In genomic region chr3:170483485-170484262, GRCh38 we compare ENCODE assay signal across 13 cellular contexts.
DNase-seq lines count a peak whose midpoint lies in the region; ATAC-seq and TF ChIP-seq lines count a peak whose summit lies in the region.
"Had no signal": no experiment of that assay in that cellular context is flagged by ENCODE, and none has a peak within 500 bp of the region (broad histone marks: within the 10 kb centered on the region; RNA-seq: fewer than 3 reads in every experiment).

No MANE protein-coding gene starts in this region.

- no peaks in the 10 kb centered on the region for H3K36me3 ChIP-seq in kidney epithelial cell (ENCODE audit: control insufficient read depth, insufficient read depth, low read length)
- H3K36me3 ChIP-seq in spleen, result no peaks in the 10 kb centered on the region
- H3K36me3 ChIP-seq: stomach had no signal

- no peaks in the 10 kb centered on the region for H3K4me1 ChIP-seq in spleen
- H3K4me1 ChIP-seq: stomach had no signal

- POLR2A ChIA-PET in HEK293T (lab: Yijun Ruan, JAX), result no interaction called here

- H3K4me3 ChIP-seq in kidney epithelial cell (ENCODE audit: low read depth, low read length), result no peak overlapping the region
- no peak overlapping the region for H3K4me3 ChIP-seq in spleen
- H3K4me3 ChIP-seq: stomach had no signal

- H3K27ac ChIP-seq in C4-2B (no peak overlapping the region), spleen (no peak overlapping the region)
- H3K27ac ChIP-seq: stomach had no signal

- DNase-seq in HEK293T (ENCODE audit: extremely low spot score), result peak; percentile 45
- DNase-seq in amniotic epithelial cell (ENCODE audit: low read depth), result peak; percentile 85
- no peak for DNase-seq in kidney epithelial cell (ENCODE audit: low read depth)
- DNase-seq in cerebellum (ENCODE audit: low spot score), result no peak
- no peak for DNase-seq in spleen
- no peak for DNase-seq in NCI-H1092 treated with DMSO at 0.1 percent for 48 hours (lab: John Stamatoyannopoulos, UW)
- DNase-seq: activated CD8-positive, alpha-beta memory T cell treated with anti-CD3 and anti-CD28 coated beads for 24 hours; activated naive CD8-positive, alpha-beta T cell treated with anti-CD3 and anti-CD28 coated beads, Interleukin-2, amount 50 U/mL, for 24 hours; Karpas-422; NCI-H2227 treated with DMSO at 0.1 percent for 48 hours; stomach had no signal

- TF ChIP-seq CTCF in C4-2B (conservative IDR thresholded peaks at IDR 0.05), result peak; percentile 39
- peak; percentile 16 for TF ChIP-seq CTCF in kidney epithelial cell (IDR thresholded peaks at IDR 0.05; ENCODE audit: insufficient read depth, low read length, poor library complexity, severe bottlenecking)
- TF ChIP-seq CTCF in spleen (IDR thresholded peaks at IDR 0.05 in 8 of 11, conservative IDR thresholded peaks at IDR 0.05 in 3 of 11), result no peak

- H3K27me3 ChIP-seq in kidney epithelial cell (ENCODE audit: control insufficient read depth, insufficient read depth, low read length) (no peaks in the 10 kb centered on the region), spleen (replicated peaks in 1 of 7) (peaks cover 0 to 3% (median 0%) of the 10 kb centered on the region in 7 donors)
- H3K27me3 ChIP-seq: stomach had no signal

- CTCF ChIA-PET in HEK293T (lab: Yijun Ruan, JAX), result no interaction called here

- H3K9me3 ChIP-seq in spleen, result no peaks in the 10 kb centered on the region
- H3K9me3 ChIP-seq: stomach had no signal

- WGBS in spleen, 5 donors, result 58 to 69% (median 66%) methylated on average over 5 of the region's 5 CpGs

- intact Hi-C loops in spleen (cut with DNase I; ENCODE audit: low total_unique reads), result no loop called here

- no peak for ATAC-seq in GM21576 (IDR thresholded peaks at IDR 0.05; ENCODE audit: unreplicated experiment)
- ATAC-seq: activated naive CD8-positive, alpha-beta T cell treated with anti-CD3 and anti-CD28 coated beads, Interleukin-2, amount 50 U/mL, for 24 hours had no signal

- no peak for TF ChIP-seq POLR2A in spleen (IDR thresholded peaks at IDR 0.05)

TF ChIP-seq in HEK293T, 16 proteins besides CTCF, POLR2A, EP300 and RAD21:
- TF ChIP-seq FOXK2 (IDR thresholded peaks at IDR 0.05) (no peak), ARNT (IDR thresholded peaks at IDR 0.05) (no peak), FOXM1 (IDR thresholded peaks at IDR 0.05; ENCODE audit: borderline replicate concordance) (no peak), L3MBTL2 (conservative IDR thresholded peaks at IDR 0.05) (no peak), TARDBP (IDR thresholded peaks at IDR 0.05) (no peak), ELF4 (IDR thresholded peaks at IDR 0.05) (no peak), SUZ12 (IDR thresholded peaks at IDR 0.05) (no peak), HDGF (IDR thresholded peaks at IDR 0.05; ENCODE audit: borderline replicate concordance) (no peak), CTBP1 (IDR thresholded peaks at IDR 0.05; ENCODE audit: borderline replicate concordance) (no peak), BHLHE40 (IDR thresholded peaks at IDR 0.05; ENCODE audit: borderline replicate concordance) (no peak), SP1 (IDR thresholded peaks at IDR 0.05) (no peak), NFRKB (IDR thresholded peaks at IDR 0.05) (no peak), LEF1 (IDR thresholded peaks at IDR 0.05; ENCODE audit: borderline replicate concordance) (no peak), FOXA1 (IDR thresholded peaks at IDR 0.05) (no peak), ZNF384 (IDR thresholded peaks at IDR 0.05) (no peak), PKNOX1 (IDR thresholded peaks at IDR 0.05) (no peak)

Comparison
In these comparisons a context has a peak if more than half of its experiments do, and no peak if none do; other contexts are left out.
1. CTCF ChIP-seq: peak in C4-2B (single experiment) and kidney epithelial cell (single experiment); none in spleen (0 of 11).
2. DNase-seq: peak in HEK293T (single experiment) and amniotic epithelial cell (single experiment); none in kidney epithelial cell (single experiment), cerebellum (single experiment), spleen (single experiment) and NCI-H1092 treated with DMSO at 0.1 percent for 48 hours (single experiment).